Comparison of ENCODE assay signal across 19 cellular contexts in the genomic region with DNA sequence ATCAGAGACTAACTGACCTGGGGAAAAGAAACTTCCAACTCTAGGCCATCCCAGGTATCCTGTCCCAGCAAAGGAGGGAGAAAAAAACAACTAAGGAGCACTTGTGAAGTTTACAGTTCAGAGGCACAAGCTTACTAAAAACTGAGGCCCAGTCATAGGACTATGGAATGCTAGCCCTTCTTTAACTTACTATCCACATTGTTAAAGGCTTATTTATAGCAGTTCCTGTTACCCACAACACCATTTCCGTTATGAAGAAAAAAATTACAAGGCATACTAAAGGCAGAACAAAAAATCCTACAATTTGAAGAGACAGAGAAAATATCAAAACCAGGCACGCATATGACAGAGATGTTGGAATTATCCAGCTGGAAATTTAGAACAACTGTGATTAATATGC.
DNase-seq lines count a peak whose midpoint lies in the region; ATAC-seq and TF ChIP-seq lines count a peak whose summit lies in the region.
"Had no signal": no experiment of that assay in that cellular context is flagged by ENCODE, and none has a peak within 500 bp of the region (broad histone marks: within the 10 kb centered on the region; RNA-seq: fewer than 3 reads in every experiment).

No MANE protein-coding gene starts in this region.

- no peak overlapping the region for H4K91ac ChIP-seq in IMR-90 (ENCODE audit: insufficient read depth, low read depth, low read length)

- TF ChIP-seq CTCF in IMR-90 (conservative IDR thresholded peaks at IDR 0.05; ENCODE audit: low read depth, low read length) (no peak), fibroblast of pulmonary artery (IDR thresholded peaks at IDR 0.05; ENCODE audit: low read length, missing control alignments) (no peak), nephron (IDR thresholded peaks at IDR 0.05; ENCODE audit: unreplicated experiment in 3 of 3) (no peak), left lung (IDR thresholded peaks at IDR 0.05) (no peak)

- H3K36me3 Mint-ChIP-seq in nephron (ENCODE audit: low read depth): peaks cover 68% of the 10 kb centered on the region
- H3K36me3 Mint-ChIP-seq: CD14-positive monocyte had no signal

- H3K56ac ChIP-seq in IMR-90 (ENCODE audit: extremely low read depth, insufficient read depth, low read length): no peak overlapping the region

- DNase-seq in AG08395 (ENCODE audit: low spot score) (peak; percentile 21), IMR-90 (no peak), fibroblast of pulmonary artery (ENCODE audit: low read depth) (peak; percentile 29), DMS53 treated with DMSO at 0.1 percent for 48 hours (lab: John Stamatoyannopoulos, UW; ENCODE audit: unreplicated experiment) (no peak), NCI-H2029 treated with DMSO at 0.1 percent for 48 hours (lab: John Stamatoyannopoulos, UW) (no peak), MG63 (no peak), left lung (no peak)
- DNase-seq: EL; MV-4-11; NCI-H1417; NCI-H187 treated with DMSO at 0.1 percent for 48 hours; NCI-H69; NK-92 treated with Interleukin-12 subunit alpha and Interleukin-12 subunit beta, amount 100 ng/mL, for 24 hours had no signal

- no peak overlapping the region for H2BK20ac ChIP-seq in IMR-90 (ENCODE audit: low read depth, low read length)

- no peak overlapping the region for H3K23ac ChIP-seq in IMR-90 (ENCODE audit: low read depth, low read length)

- POLR2A ChIA-PET in IMR-90 (lab: Charles Lee; ENCODE audit: unreplicated experiment): no interaction called here

- peaks cover 3 to 11% of the 10 kb centered on the region in 2 experiments; a peak in 2 of 4 replicates for H3K79me1 ChIP-seq in IMR-90 (ENCODE audit: low read depth in 1 of 2, low read length in 2 of 2)

- BruUV-seq in IMR-90 (replicated peaks; lab: Mats Ljungman, UMichigan): no TSS peak

- H3K4ac ChIP-seq in IMR-90 (ENCODE audit: low read depth, low read length): no peak overlapping the region

- no peak for ATAC-seq in IMR-90 (ENCODE audit: low read depth)
- no peak for ATAC-seq in left lung
- ATAC-seq: GM23338, HCT116, K562 had no signal

- H3K9ac ChIP-seq in IMR-90 (ENCODE audit: low read depth, low read length): no peak overlapping the region

- H3K9me3 Mint-ChIP-seq in nephron: no peaks in the 10 kb centered on the region
- H3K9me3 Mint-ChIP-seq: GM23338 had no signal

- no peak overlapping the region for H2BK15ac ChIP-seq in IMR-90 (ENCODE audit: low read depth, low read length)

- H2AK9ac ChIP-seq in IMR-90 (replicated peaks; ENCODE audit: low read depth, low read length, poor library complexity): no peak overlapping the region

- in situ Hi-C loops in IMR-90 (cut with MboI; ENCODE audit: low sequenced_read_pairs): no loop called here

- no peak overlapping the region for H4K5ac ChIP-seq in IMR-90 (ENCODE audit: low read depth, low read length)

- H3K4me3 Mint-ChIP-seq in nephron: no peak overlapping the region
- H3K4me3 Mint-ChIP-seq: CD14-positive monocyte, GM23338 had no signal

- H4K8ac ChIP-seq in IMR-90 (ENCODE audit: low read depth in 2 of 2, low read length in 2 of 2): no peak overlapping the region; a peak in 1 of 4 replicates

- H3K36me3 ChIP-seq in IMR-90 (ENCODE audit: control insufficient read depth, insufficient read depth, low read length) (peaks cover 14% of the 10 kb centered on the region), MG63 (no peaks in the 10 kb centered on the region), left lung (no peaks in the 10 kb centered on the region)

- H3K4me1 ChIP-seq in IMR-90 (ENCODE audit: control insufficient read depth, insufficient read depth, low read length) (no peaks in the 10 kb centered on the region), left lung (no peaks in the 10 kb centered on the region)

- no peaks in the 10 kb centered on the region for H3K27me3 ChIP-seq in IMR-90 (ENCODE audit: control insufficient read depth, insufficient read depth, low read length)
- no peaks in the 10 kb centered on the region for H3K27me3 ChIP-seq in MG63
- H3K27me3 ChIP-seq in left lung: no peaks in the 10 kb centered on the region

- H3K4me2 ChIP-seq in IMR-90 (ENCODE audit: low read depth, low read length): no peak overlapping the region
- H3K4me2 ChIP-seq: GM23338 had no signal

- H3K18ac ChIP-seq in IMR-90 (ENCODE audit: low read depth, low read length): no peak overlapping the region

- H3K9me3 ChIP-seq in IMR-90 (ENCODE audit: control insufficient read depth, insufficient read depth, low read length): no peaks in the 10 kb centered on the region
- no peaks in the 10 kb centered on the region for H3K9me3 ChIP-seq in MG63
- H3K9me3 ChIP-seq in left lung: no peaks in the 10 kb centered on the region

- H2BK120ac ChIP-seq in IMR-90 (ENCODE audit: low read depth, low read length): no peak overlapping the region

- no peak overlapping the region for H3K4me3 ChIP-seq in IMR-90 (ENCODE audit: insufficient read depth, low read depth, low read length)
- no peak overlapping the region for H3K4me3 ChIP-seq in fibroblast of pulmonary artery (replicated peaks; ENCODE audit: low read depth, low read length)
- H3K4me3 ChIP-seq in MG63: no peak overlapping the region
- H3K4me3 ChIP-seq in left lung: no peak overlapping the region
- H3K4me3 ChIP-seq: GM23338, K562 had no signal

- no peak overlapping the region for H3K27ac ChIP-seq in IMR-90 (ENCODE audit: insufficient read depth, low read length)
- H3K27ac ChIP-seq in left lung: no peak overlapping the region
- H3K27ac ChIP-seq: HL-60 had no signal

- no peaks in the 10 kb centered on the region for H3K27me3 Mint-ChIP-seq in nephron (ENCODE audit: low read depth)

- peaks cover 37% of the 10 kb centered on the region for H3K4me1 Mint-ChIP-seq in nephron
- H3K4me1 Mint-ChIP-seq: CD14-positive monocyte, GM23338 had no signal

- H2BK5ac ChIP-seq in IMR-90 (ENCODE audit: low read depth, low read length, poor library complexity, severe bottlenecking): peak overlapping the region; percentile 56

- no peak overlapping the region for H2AK5ac ChIP-seq in IMR-90 (ENCODE audit: low read depth, low read length)

- CTCF ChIA-PET in IMR-90 (lab: Yijun Ruan, JAX): no interaction called here

- peak overlapping the region; percentile 37 to 75 (median 69) for H3K27ac Mint-ChIP-seq in nephron
- H3K27ac Mint-ChIP-seq: CD14-positive monocyte, GM23338 had no signal

- WGBS in IMR-90 (ENCODE audit: extremely low coverage in 2 of 2, insufficient read length in 1 of 2), 2 experiments: no CpG with 5 or more reads among the region's 2 CpGs

- no peak overlapping the region for H3K14ac ChIP-seq in IMR-90 (replicated peaks; ENCODE audit: low read depth, low read length)

- TF ChIP-seq POLR2A in IMR-90 (IDR thresholded peaks at IDR 0.05; ENCODE audit: low read depth, low read length): no peak

- TF ChIP-seq RAD21 in IMR-90 (IDR thresholded peaks at IDR 0.05; ENCODE audit: low read length): no peak

- dilution Hi-C loops in IMR-90 (cut with HindIII; ENCODE audit: low sequenced_read_pairs, unreplicated experiment): no loop called here

- no peaks in the 10 kb centered on the region for H4K20me1 ChIP-seq in IMR-90 (ENCODE audit: insufficient read depth, low read length)

- H3K9me1 ChIP-seq in IMR-90 (ENCODE audit: insufficient read depth, low read length): no peaks in the 10 kb centered on the region

- no peak overlapping the region for H2AFZ ChIP-seq in IMR-90 (replicated peaks; ENCODE audit: low read length, poor library complexity)
- H2AFZ ChIP-seq: GM23338 had no signal

- intact Hi-C loops in IMR-90 (cut with micrococcal nuclease): no loop called here
- intact Hi-C loops in left lung (cut with DNase I): no loop called here

TF ChIP-seq in IMR-90, 13 proteins besides CTCF, POLR2A, EP300 and RAD21:
- TF ChIP-seq MXI1 (IDR thresholded peaks at IDR 0.05; ENCODE audit: borderline replicate concordance, low read depth, low read length) (no peak), CEBPB (IDR thresholded peaks at IDR 0.05; ENCODE audit: low read depth, low read length) (no peak), NFE2L2 (IDR thresholded peaks at IDR 0.05; ENCODE audit: low read depth, low read length) (no peak), RFX5 (IDR thresholded peaks at IDR 0.05; ENCODE audit: low read depth, low read length) (no peak), MAZ (IDR thresholded peaks at IDR 0.05; ENCODE audit: borderline replicate concordance, low read depth, low read length) (no peak), SMC3 (IDR thresholded peaks at IDR 0.05; ENCODE audit: low read depth, low read length) (no peak), MAFK (IDR thresholded peaks at IDR 0.05; ENCODE audit: low read depth, low read length) (no peak), FOS (IDR thresholded peaks at IDR 0.05; ENCODE audit: low read depth, low read length) (no peak), CHD1 (IDR thresholded peaks at IDR 0.05; ENCODE audit: low read depth, low read length) (no peak), RCOR1 (IDR thresholded peaks at IDR 0.05; ENCODE audit: insufficient replicate concordance, low read length) (no peak), BHLHE40 (IDR thresholded peaks at IDR 0.05; ENCODE audit: low read depth, low read length) (no peak)
- TF ChIP-seq, protein P1, sequence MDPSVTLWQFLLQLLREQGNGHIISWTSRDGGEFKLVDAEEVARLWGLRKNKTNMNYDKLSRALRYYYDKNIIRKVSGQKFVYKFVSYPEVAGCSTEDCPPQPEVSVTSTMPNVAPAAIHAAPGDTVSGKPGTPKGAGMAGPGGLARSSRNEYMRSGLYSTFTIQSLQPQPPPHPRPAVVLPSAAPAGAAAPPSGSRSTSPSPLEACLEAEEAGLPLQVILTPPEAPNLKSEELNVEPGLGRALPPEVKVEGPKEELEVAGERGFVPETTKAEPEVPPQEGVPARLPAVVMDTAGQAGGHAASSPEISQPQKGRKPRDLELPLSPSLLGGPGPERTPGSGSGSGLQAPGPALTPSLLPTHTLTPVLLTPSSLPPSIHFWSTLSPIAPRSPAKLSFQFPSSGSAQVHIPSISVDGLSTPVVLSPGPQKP (IDR thresholded peaks at IDR 0.05; ENCODE audit: borderline replicate concordance, low read depth, low read length): no peak

Comparison
In these comparisons a context has a peak if more than half of its experiments do, and no peak if none do; other contexts are left out.
1. DNase-seq: peak in AG08395 (single experiment) and fibroblast of pulmonary artery (single experiment); none in IMR-90 (single experiment), DMS53 treated with DMSO at 0.1 percent for 48 hours (single experiment), NCI-H2029 treated with DMSO at 0.1 percent for 48 hours (single experiment), MG63 (single experiment) and left lung (0 of 2).